8 cellular contexts compared by ENCODE assay signal in genomic region chr7:23298885-23299769, GRCh38. TPM values are rescaled to one million over a fixed set of nuclear protein-coding genes. Genes with fewer than 3 reads are reported as not detected.
DNase-seq lines count a peak whose midpoint lies in the region; ATAC-seq and TF ChIP-seq lines count a peak whose summit lies in the region.

Gene MALSU1, plus strand, starts transcription at chr7:23299339. Its CDS starts 14 bp downstream, at chr7:23299353.

- ATAC-seq in GM21619 (IDR thresholded peaks at IDR 0.05; ENCODE audit: unreplicated experiment) = peak; percentile 99

- H3F3A ChIP-seq in PC-9 (ENCODE audit: insufficient read depth, low read depth) = peaks cover 29% of the 10 kb centered on the region; the same call in 1 of the 2 replicates

- H3K27ac ChIP-seq in PC-9 = peak within 1 kb of the TSS; percentile 85

- POLR2A ChIA-PET in PC-9 (lab: Charles Lee; ENCODE audit: unreplicated experiment) = interaction anchor here (0.7 to 1.0 kb wide), 7 partner anchors 19 to 1826 kb away, joined by 3 to 11 read pairs (median 4); partner anchors contain the start of gene CYCS

- TF ChIP-seq CTCF in PC-9 (conservative IDR thresholded peaks at IDR 0.05) (no peak), epithelial cell of proximal tubule (conservative IDR thresholded peaks at IDR 0.05; ENCODE audit: low read depth, low read length) (no peak)

- peak within 1 kb of the TSS; percentile 90 for H2AFZ ChIP-seq in PC-9

- intact Hi-C loops in PC-9 (cut with micrococcal nuclease; ENCODE audit: unreplicated experiment) = loop anchor here (1.0 to 2.0 kb wide), 5 partner anchors 22 to 232 kb away; partner anchors contain the start of gene TRA2A

- peaks cover 50% of the 10 kb centered on the region for H3K79me2 ChIP-seq in PC-9 (ENCODE audit: low read depth)

- peaks cover 27% of the 10 kb centered on the region for H3K4me1 ChIP-seq in PC-9 (replicated peaks; ENCODE audit: insufficient read depth)

- CTCF ChIA-PET in PC-9 (lab: Charles Lee) = interaction anchor here (0.5 to 2.1 kb wide), 4 partner anchors 18 to 245 kb away, joined by 3 to 19 read pairs (median 6); no protein-coding TSS in a partner anchor

- peaks cover 5% of the 10 kb centered on the region for H4K20me1 ChIP-seq in PC-9 (ENCODE audit: insufficient read depth)

- H3K36me3 ChIP-seq in PC-9 (ENCODE audit: low read depth) = peaks cover 19% of the 10 kb centered on the region

- DNase-seq in DMS153 (lab: John Stamatoyannopoulos, UW) = peak; percentile 96
- DNase-seq in Jurkat, Clone E6-1 (ENCODE audit: low read depth, low spot score) = peak; percentile 97
- peak; percentile 95 to 97 for DNase-seq in PC-9
- peak; percentile 96 for DNase-seq in activated T-cell treated with anti-CD3 and anti-CD28 coated beads, Interleukin-2, amount 50 U/mL, for 1 hour
- DNase-seq in epithelial cell of proximal tubule (ENCODE audit: low read depth) = peak; percentile 61
- peak; percentile 98 for DNase-seq in mucosa of gallbladder (ENCODE audit: low spot score)
- peak; percentile 93 to 96 for DNase-seq in stimulated activated CD8-positive, alpha-beta memory T cell treated with anti-CD3 and anti-CD28 coated beads, Interleukin-4, amount 100 ng/mL, for 4 hours (ENCODE audit: low read depth in 2 of 2, low spot score in 1 of 2)

- H3K9me2 ChIP-seq in PC-9 (ENCODE audit: insufficient read depth) = no peaks in the 10 kb centered on the region

- peak within 1 kb of the TSS; percentile 79 for H3K4me3 ChIP-seq in Jurkat, Clone E6-1 (ENCODE audit: low read length)
- H3K4me3 ChIP-seq in PC-9 = peak within 1 kb of the TSS; percentile 71
- H3K4me3 ChIP-seq in epithelial cell of proximal tubule (ENCODE audit: low read depth, low read length) = peak within 1 kb of the TSS; percentile 85

- H3K27me3 ChIP-seq in PC-9 (ENCODE audit: insufficient read depth, low read depth) = no peaks in the 10 kb centered on the region

- TSS peak; percentile 67 for BruUV-seq in PC-9 (replicated peaks; lab: Mats Ljungman, UMichigan)

- H3K9me3 ChIP-seq in PC-9 (ENCODE audit: insufficient read depth, low read depth) = no peaks in the 10 kb centered on the region

- H3K4me2 ChIP-seq in PC-9 = peak within 1 kb of the TSS; percentile 80

RNA-seq across cellular contexts. Expression of gene MALSU1, which starts in this region (rescaled TPM):
- 203 TPM for polyA plus RNA-seq in Jurkat, Clone E6-1 (2012; ENCODE audit: insufficient read depth, insufficient read length)
- total RNA-seq in PC-9 (2021) (105 and 133 TPM in 2 replicates), epithelial cell of proximal tubule (95.7 and 97.4 TPM in 2 replicates), mucosa of gallbladder (40.5 TPM)

Comparison
In these comparisons a context has a peak if more than half of its experiments do, and no peak if none do; other contexts are left out.
1. Peak in every context shown above with its lines: DNase-seq, ATAC-seq, H3K4me3 ChIP-seq and H3K27ac ChIP-seq.